In genomic region chr19:55082023-55082851, GRCh38 we compare ENCODE assay signal across 8 cellular contexts. TPM values are rescaled to one million over a fixed set of nuclear protein-coding genes. Genes with fewer than 3 reads are reported as not detected.
DNase-seq lines count a peak whose midpoint lies in the region; ATAC-seq and TF ChIP-seq lines count a peak whose summit lies in the region.

No MANE protein-coding gene starts in this region.

- H3K27ac ChIP-seq in HUES6 (ENCODE audit: low read depth, low read length) (no peak overlapping the region), aorta (ENCODE audit: low read depth in 1 of 2, low read length in 2 of 2) (no peak overlapping the region)

- H3K27me3 Mint-ChIP-seq in activated CD4-positive, alpha-beta memory T cell treated with anti-CD3 and anti-CD28 coated beads for 36 hours: peaks cover 52% of the 10 kb centered on the region

- H3K4me1 Mint-ChIP-seq in activated CD4-positive, alpha-beta memory T cell treated with anti-CD3 and anti-CD28 coated beads for 36 hours (ENCODE audit: low read depth): peaks cover 27% of the 10 kb centered on the region

- intact Hi-C loops in activated CD4-positive, alpha-beta memory T cell treated with anti-CD3 and anti-CD28 coated beads for 36 hours (cut with micrococcal nuclease): no loop called here
- intact Hi-C loops in aorta (cut with DNase I): no loop called here

- H3K9me3 ChIP-seq in HUES6 (ENCODE audit: control insufficient read depth, insufficient read depth, low read depth, low read length) (no peaks in the 10 kb centered on the region), aorta (ENCODE audit: control insufficient read depth, low read length) (no peaks in the 10 kb centered on the region)

- ATAC-seq in aorta (ENCODE audit: low FRiP score): no peak
- no peak for ATAC-seq in GM21423 (IDR thresholded peaks at IDR 0.05; ENCODE audit: unreplicated experiment)

- H3K27ac Mint-ChIP-seq in activated CD4-positive, alpha-beta memory T cell treated with anti-CD3 and anti-CD28 coated beads for 36 hours: no peak overlapping the region

- WGBS in aorta, 2 donors: 4 to 7% methylated on average over 61 to 64 of the region's 64 CpGs

- H3K36me3 Mint-ChIP-seq in activated CD4-positive, alpha-beta memory T cell treated with anti-CD3 and anti-CD28 coated beads for 36 hours: peaks cover 2% of the 10 kb centered on the region

- peak overlapping the region; percentile 46 for H3K4me3 Mint-ChIP-seq in activated CD4-positive, alpha-beta memory T cell treated with anti-CD3 and anti-CD28 coated beads for 36 hours

- peak overlapping the region; percentile 74 for H3K4me3 ChIP-seq in HUES6 (ENCODE audit: low read depth, low read length)
- peak overlapping the region; percentile 57 for H3K4me3 ChIP-seq in fibroblast of pulmonary artery (replicated peaks; ENCODE audit: low read depth, low read length)
- no peak overlapping the region for H3K4me3 ChIP-seq in aorta (ENCODE audit: low read length in 2 of 2)

- H3K36me3 ChIP-seq in HUES6 (ENCODE audit: control insufficient read depth, insufficient read depth, low read length): no peaks in the 10 kb centered on the region
- H3K36me3 ChIP-seq in aorta (ENCODE audit: control insufficient read depth in 1 of 2, insufficient read depth in 2 of 2, low read length in 1 of 2): no peaks in the 10 kb centered on the region

- H3K4me1 ChIP-seq in HUES6 (ENCODE audit: control insufficient read depth, insufficient read depth, low read length): peaks cover 16% of the 10 kb centered on the region; the same call in 1 of the 2 replicates
- H3K4me1 ChIP-seq in aorta (ENCODE audit: control insufficient read depth in 1 of 2, insufficient read depth in 2 of 2, low read length in 2 of 2): no peaks in the 10 kb centered on the region

- DNase-seq in AG08395 (ENCODE audit: low spot score) (peak; percentile 45), fibroblast of pulmonary artery (ENCODE audit: low read depth) (peak; percentile 58), aorta (no peak), DMS153 (lab: John Stamatoyannopoulos, UW) (no peak)
- peak; percentile 67 for DNase-seq in activated CD4-positive, alpha-beta memory T cell treated with anti-CD3 and anti-CD28 coated beads for 36 hours
- peak; percentile 28 to 30 for DNase-seq in stimulated activated CD4-positive, alpha-beta T cell treated with anti-CD3 and anti-CD28 coated beads, Interleukin-1b, Interleukin-23, amount 100 ng/mL, for 4 hours (ENCODE audit: low read depth in 2 of 2)

- no peaks in the 10 kb centered on the region for H3K9me3 Mint-ChIP-seq in activated CD4-positive, alpha-beta memory T cell treated with anti-CD3 and anti-CD28 coated beads for 36 hours

- H3K27me3 ChIP-seq in HUES6 (ENCODE audit: control insufficient read depth, insufficient read depth, low read length): peaks cover 59% of the 10 kb centered on the region
- no peaks in the 10 kb centered on the region for H3K27me3 ChIP-seq in aorta (ENCODE audit: control insufficient read depth in 1 of 2, insufficient read depth in 2 of 2, low read length in 1 of 2)

- no peak for TF ChIP-seq CTCF in fibroblast of pulmonary artery (IDR thresholded peaks at IDR 0.05; ENCODE audit: low read length, missing control alignments)

- CTCF ChIA-PET in activated CD4-positive, alpha-beta memory T cell treated with anti-CD3 and anti-CD28 coated beads for 36 hours (lab: Charles Lee): no interaction called here

- H3K9ac ChIP-seq in HUES6 (ENCODE audit: low read length): peak overlapping the region; percentile 38

- POLR2A ChIA-PET in activated CD4-positive, alpha-beta memory T cell treated with anti-CD3 and anti-CD28 coated beads for 36 hours (lab: Charles Lee): no interaction called here

RNA-seq across cellular contexts. Expression of gene EPS8L1, which starts 6.6 kb away (rescaled TPM):
- 1 to 10 TPM; 2.2 to 2.7 TPM for total RNA-seq in activated CD4-positive, alpha-beta memory T cell treated with anti-CD3 and anti-CD28 coated beads for 36 hours
- 1 to 10 TPM in 1 of 2 donors, under 1 TPM in 1; 0.81 to 4.1 TPM for total RNA-seq in aorta
- 10 to 100 TPM in 1 of 2 donors, under 1 TPM in 1; 0.38 to 10.8 TPM for polyA plus RNA-seq in aorta

RNA-seq across cellular contexts. Expression of gene RDH13, which starts 19.3 kb away (rescaled TPM):
- 10 to 100 TPM; 11.0 to 12.8 TPM for total RNA-seq in activated CD4-positive, alpha-beta memory T cell treated with anti-CD3 and anti-CD28 coated beads for 36 hours
- 10 to 100 TPM in 1 of 2 donors, 1 to 10 TPM in 1; 8.9 to 14.4 TPM for total RNA-seq in aorta
- polyA plus RNA-seq in aorta: 10 to 100 TPM in 1 of 2 donors, 1 to 10 TPM in 1; 3.4 to 12.4 TPM

RNA-seq across cellular contexts. Expression of gene PPP1R12C, which starts 35.2 kb away (rescaled TPM):
- total RNA-seq in activated CD4-positive, alpha-beta memory T cell treated with anti-CD3 and anti-CD28 coated beads for 36 hours: 10 to 100 TPM; 62.7 to 73.2 TPM
- total RNA-seq in aorta: 100 to 1,000 TPM; 134 to 218 TPM
- 100 to 1,000 TPM; 104 to 432 TPM for polyA plus RNA-seq in aorta

RNA-seq across cellular contexts. Expression of gene GP6, which starts 44.2 kb away (rescaled TPM):
- not detected for total RNA-seq in activated CD4-positive, alpha-beta memory T cell treated with anti-CD3 and anti-CD28 coated beads for 36 hours
- total RNA-seq in aorta: under 1 TPM; 0.27 to 0.84 TPM
- under 1 TPM in 1 of 2 donors, not detected in 1; 0.08 TPM for polyA plus RNA-seq in aorta

Comparison
In these comparisons a context has a peak if more than half of its experiments do, and no peak if none do; other contexts are left out.
1. DNase-seq: peak in AG08395 (single experiment), activated CD4-positive, alpha-beta memory T cell treated with anti-CD3 and anti-CD28 coated beads for 36 hours (single experiment), fibroblast of pulmonary artery (single experiment) and stimulated activated CD4-positive, alpha-beta T cell treated with anti-CD3 and anti-CD28 coated beads, Interleukin-1b, Interleukin-23, amount 100 ng/mL, for 4 hours (2 of 2); none in aorta (0 of 2) and DMS153 (single experiment).
2. H3K4me3 ChIP-seq: peak in HUES6 (single experiment) and fibroblast of pulmonary artery (single experiment); none in aorta (0 of 2).